25 cellular contexts compared by ENCODE assay signal in the genomic region with DNA sequence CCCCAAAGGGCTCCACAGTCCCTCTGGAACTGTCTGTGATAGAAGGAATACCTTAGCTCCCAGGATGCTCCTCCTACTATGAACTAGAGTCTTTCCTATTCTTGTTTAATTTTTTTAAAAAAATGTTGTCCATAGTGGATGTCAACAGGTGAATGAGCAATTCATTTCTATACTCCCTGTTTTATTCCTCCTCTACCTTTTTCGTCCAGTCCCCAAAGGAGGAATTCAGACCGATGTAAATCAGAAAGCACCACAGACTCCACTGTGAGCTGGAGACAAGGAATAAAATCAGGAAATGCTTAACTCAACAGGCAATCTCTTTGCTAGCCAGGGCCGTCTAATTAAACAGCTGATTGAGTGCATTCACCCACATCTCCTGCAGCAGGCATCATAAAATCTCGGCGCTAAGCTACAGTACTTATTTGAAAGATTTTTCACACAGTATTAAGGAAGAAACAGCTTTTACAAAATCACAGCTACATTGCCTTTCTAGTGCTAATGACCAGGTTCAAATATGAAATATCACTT.
"Had no signal": no experiment of that assay in that cellular context is flagged by ENCODE, and none has a peak within 500 bp of the region (broad histone marks: within the 10 kb centered on the region; RNA-seq: fewer than 3 reads in every experiment).

No MANE protein-coding gene starts in this region.

- H3K27ac Mint-ChIP-seq: activated CD8-positive, alpha-beta T cell treated with anti-CD3 and anti-CD28 coated beads, Interleukin-2, amount 10 ng/mL, durations not matched to agents 7 days and 5 days; activated naive CD4-positive, alpha-beta T cell treated with anti-CD3 and anti-CD28 coated beads, Interleukin-2, amount 50 U/mL, for 72 hours; brain; dendritic cell treated with granulocyte-macrophage colony-stimulating factor and Interleukin-4, amounts not matched to agents 40 ng/mL and 50 ng/mL, for 4 days; effector memory CD8-positive, alpha-beta T cell; immature natural killer cell; naive thymus-derived CD4-positive, alpha-beta T cell had no signal

- H3K4me3 Mint-ChIP-seq: activated CD8-positive, alpha-beta T cell treated with anti-CD3 and anti-CD28 coated beads, Interleukin-2, amount 10 ng/mL, durations not matched to agents 7 days and 5 days; brain; dendritic cell treated with granulocyte-macrophage colony-stimulating factor and Interleukin-4, amounts not matched to agents 40 ng/mL and 50 ng/mL, for 4 days; effector memory CD8-positive, alpha-beta T cell; immature natural killer cell; naive thymus-derived CD4-positive, alpha-beta T cell had no signal

- DNase-seq: activated CD4-positive, alpha-beta T cell treated with anti-CD3 and anti-CD28 coated beads for 1 hour; activated CD4-positive, alpha-beta T cell treated with anti-CD3 and anti-CD28 coated beads, Interleukin-2, amount 50 U/mL, for 1 hour; activated CD8-positive, alpha-beta T cell treated with anti-CD3 and anti-CD28 coated beads, Interleukin-2, amount 10 ng/mL, durations not matched to agents 7 days and 5 days; activated gamma-delta T cell treated with Interleukin-2 at 50 U/mL for 16 hours; activated T-cell treated with anti-CD3 and anti-CD28 coated beads, Interleukin-2, amount 50 U/mL, for 1 hour; aorta; effector memory CD8-positive, alpha-beta T cell; foreskin melanocyte; glutamatergic neuron; immature natural killer cell; kidney glomerular epithelial cell; left ventricle myocardium inferior; naive thymus-derived CD4-positive, alpha-beta T cell; pancreas; psoas muscle; right cardiac atrium; stimulated activated CD4-positive, alpha-beta T cell treated with anti-CD3 and anti-CD28 coated beads, Interleukin-12 subunit alpha, Interleukin-12 subunit beta, amount 100 ng/mL, for 4 hours; stimulated activated CD4-positive, alpha-beta T cell treated with anti-CD3 and anti-CD28 coated beads, Interleukin-4, amount 100 ng/mL, for 4 hours; stimulated activated naive CD8-positive, alpha-beta T cell treated with anti-CD3 and anti-CD28 coated beads, Interleukin-15, Interleukin-2, amounts not matched to agents 100 U/mL and 50 U/mL, for 24 hours; upper lobe of left lung had no signal

- H3K36me3 Mint-ChIP-seq: brain; immature natural killer cell; naive thymus-derived CD4-positive, alpha-beta T cell had no signal

- H3K27me3 Mint-ChIP-seq: brain had no signal

- H3K9me3 Mint-ChIP-seq: activated naive CD4-positive, alpha-beta T cell treated with anti-CD3 and anti-CD28 coated beads, Interleukin-2, amount 50 U/mL, for 72 hours; dendritic cell treated with granulocyte-macrophage colony-stimulating factor and Interleukin-4, amounts not matched to agents 40 ng/mL and 50 ng/mL, for 4 days; effector memory CD8-positive, alpha-beta T cell; immature natural killer cell had no signal

- FAIRE-seq: endothelial cell of umbilical vein, pancreas, TTC549 had no signal
